ENCODE assay signal across 1 cellular context in the genomic region with DNA sequence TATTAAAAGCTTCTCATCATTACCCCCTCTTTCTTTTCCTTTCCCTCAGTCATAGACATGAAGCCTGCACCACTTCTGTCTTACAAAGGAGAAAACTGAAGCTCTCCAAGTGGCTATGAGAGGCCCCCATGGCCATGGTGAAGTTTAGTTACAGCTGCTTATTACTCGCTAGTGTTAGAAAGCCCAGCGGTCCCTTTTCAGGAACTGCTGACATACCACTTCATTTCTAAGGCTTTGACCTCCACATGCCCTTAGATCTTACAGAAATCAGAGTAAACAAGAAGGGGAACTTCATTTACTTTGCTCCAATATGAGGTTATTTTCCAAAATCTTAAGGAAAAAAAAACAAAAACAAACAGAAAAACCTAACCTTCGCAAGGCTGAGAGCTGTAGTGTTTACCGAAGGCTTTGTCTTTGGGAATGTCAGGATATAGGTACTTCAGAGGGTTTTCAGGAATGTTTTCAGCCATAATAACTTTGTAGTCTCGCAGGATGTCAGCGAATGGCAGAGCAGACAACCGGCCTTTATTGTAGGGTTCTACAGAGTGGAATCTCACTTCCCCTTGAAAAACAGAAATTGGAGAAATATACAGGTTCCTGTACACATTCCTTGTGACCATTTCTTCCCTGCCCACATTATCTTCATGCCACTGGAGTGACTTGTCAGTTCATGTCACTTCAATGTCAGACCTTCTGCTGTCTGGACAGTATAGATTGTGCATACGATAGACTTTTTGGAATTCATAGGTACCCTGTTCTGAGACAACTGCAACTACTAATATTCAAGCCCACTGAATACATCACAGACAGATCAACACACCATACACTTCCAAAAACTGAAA.
TF ChIP-seq lines count a peak whose summit lies in the region.

No MANE protein-coding gene starts in this region.

TF ChIP-seq in HepG2, 621 proteins besides CTCF, POLR2A, EP300 and RAD21 (continued from another document):
- TF ChIP-seq, protein P1, sequence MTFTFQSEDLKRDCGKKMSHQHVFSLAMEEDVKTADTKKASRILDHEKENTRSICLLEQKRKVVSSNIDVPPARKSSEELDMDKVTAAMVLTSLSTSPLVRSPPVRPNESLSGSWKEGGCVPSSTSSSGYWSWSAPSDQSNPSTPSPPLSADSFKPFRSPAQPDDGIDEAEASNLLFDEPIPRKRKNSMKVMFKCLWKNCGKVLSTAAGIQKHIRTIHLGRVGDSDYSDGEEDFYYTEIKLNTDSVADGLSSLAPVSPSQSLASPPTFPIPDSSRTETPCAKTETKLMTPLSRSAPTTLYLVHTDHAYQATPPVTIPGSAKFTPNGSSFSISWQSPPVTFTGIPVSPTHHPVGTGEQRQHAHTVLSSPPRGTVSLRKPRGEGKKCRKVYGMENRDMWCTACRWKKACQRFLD (CRISPR knock-in tag; IDR thresholded peaks at IDR 0.05; ENCODE audit: borderline replicate concordance), result no peak
- TF ChIP-seq ZNF451 (CRISPR knock-in tag; IDR thresholded peaks at IDR 0.05) (no peak), BCL6 (CRISPR knock-in tag; IDR thresholded peaks at IDR 0.05) (peak; percentile 95), NCOR1 (IDR thresholded peaks at IDR 0.05; ENCODE audit: borderline replicate concordance, low read length) (0 out of 2 replicates have a peak, but pooled peaks have one; percentile 18), ZNF280D (CRISPR knock-in tag; IDR thresholded peaks at IDR 0.05) (no peak), ZBTB46 (CRISPR knock-in tag; IDR thresholded peaks at IDR 0.05; ENCODE audit: borderline replicate concordance) (no peak), CBX5 (CRISPR knock-in tag; IDR thresholded peaks at IDR 0.05; ENCODE audit: borderline replicate concordance) (no peak), SMYD3 (CRISPR knock-in tag; IDR thresholded peaks at IDR 0.05) (no peak), ZNF432 (CRISPR knock-in tag; IDR thresholded peaks at IDR 0.05; ENCODE audit: borderline replicate concordance) (no peak), ZNF646 (CRISPR knock-in tag; IDR thresholded peaks at IDR 0.05) (no peak), HIVEP1 (CRISPR knock-in tag; IDR thresholded peaks at IDR 0.05) (no peak), ZBTB10 (CRISPR knock-in tag; IDR thresholded peaks at IDR 0.05; ENCODE audit: borderline replicate concordance) (no peak), ZBTB20 (CRISPR knock-in tag; IDR thresholded peaks at IDR 0.05; ENCODE audit: borderline replicate concordance, low read depth) (no peak), ASH2L (IDR thresholded peaks at IDR 0.05; ENCODE audit: insufficient read length, low read depth, low read length) (peak; percentile 23), ARNT2 (CRISPR knock-in tag; IDR thresholded peaks at IDR 0.05; ENCODE audit: low read depth) (no peak), KAT2B (IDR thresholded peaks at IDR 0.05; ENCODE audit: borderline replicate concordance, low read depth, low read length) (no peak), TEAD3 (CRISPR knock-in tag; optimal IDR thresholded peaks at IDR 0.05; ENCODE audit: borderline replicate concordance) (peak; percentile 8), RARA (CRISPR knock-in tag; IDR thresholded peaks at IDR 0.05) (peak; percentile 84), ZNF101 (CRISPR knock-in tag; IDR thresholded peaks at IDR 0.05; ENCODE audit: borderline replicate concordance, low read depth) (no peak), KLF13 (CRISPR knock-in tag; IDR thresholded peaks at IDR 0.05) (no peak), UBTF (CRISPR knock-in tag; IDR thresholded peaks at IDR 0.05) (no peak), MIER2 (CRISPR knock-in tag; IDR thresholded peaks at IDR 0.05) (no peak), SIX1 (CRISPR knock-in tag; IDR thresholded peaks at IDR 0.05; ENCODE audit: borderline replicate concordance) (no peak)
- TF ChIP-seq, protein P2, sequence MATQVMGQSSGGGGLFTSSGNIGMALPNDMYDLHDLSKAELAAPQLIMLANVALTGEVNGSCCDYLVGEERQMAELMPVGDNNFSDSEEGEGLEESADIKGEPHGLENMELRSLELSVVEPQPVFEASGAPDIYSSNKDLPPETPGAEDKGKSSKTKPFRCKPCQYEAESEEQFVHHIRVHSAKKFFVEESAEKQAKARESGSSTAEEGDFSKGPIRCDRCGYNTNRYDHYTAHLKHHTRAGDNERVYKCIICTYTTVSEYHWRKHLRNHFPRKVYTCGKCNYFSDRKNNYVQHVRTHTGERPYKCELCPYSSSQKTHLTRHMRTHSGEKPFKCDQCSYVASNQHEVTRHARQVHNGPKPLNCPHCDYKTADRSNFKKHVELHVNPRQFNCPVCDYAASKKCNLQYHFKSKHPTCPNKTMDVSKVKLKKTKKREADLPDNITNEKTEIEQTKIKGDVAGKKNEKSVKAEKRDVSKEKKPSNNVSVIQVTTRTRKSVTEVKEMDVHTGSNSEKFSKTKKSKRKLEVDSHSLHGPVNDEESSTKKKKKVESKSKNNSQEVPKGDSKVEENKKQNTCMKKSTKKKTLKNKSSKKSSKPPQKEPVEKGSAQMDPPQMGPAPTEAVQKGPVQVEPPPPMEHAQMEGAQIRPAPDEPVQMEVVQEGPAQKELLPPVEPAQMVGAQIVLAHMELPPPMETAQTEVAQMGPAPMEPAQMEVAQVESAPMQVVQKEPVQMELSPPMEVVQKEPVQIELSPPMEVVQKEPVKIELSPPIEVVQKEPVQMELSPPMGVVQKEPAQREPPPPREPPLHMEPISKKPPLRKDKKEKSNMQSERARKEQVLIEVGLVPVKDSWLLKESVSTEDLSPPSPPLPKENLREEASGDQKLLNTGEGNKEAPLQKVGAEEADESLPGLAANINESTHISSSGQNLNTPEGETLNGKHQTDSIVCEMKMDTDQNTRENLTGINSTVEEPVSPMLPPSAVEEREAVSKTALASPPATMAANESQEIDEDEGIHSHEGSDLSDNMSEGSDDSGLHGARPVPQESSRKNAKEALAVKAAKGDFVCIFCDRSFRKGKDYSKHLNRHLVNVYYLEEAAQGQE (IDR thresholded peaks at IDR 0.05; ENCODE audit: borderline replicate concordance in 1 of 2, low read depth in 1 of 2, low read length in 2 of 2), result peak in 1 of 2 experiments; percentile 50; a peak in 1 of 4 replicates
